24 cellular contexts compared by ENCODE assay signal in genomic region chr5:62330302-62330701, GRCh38. TPM values are rescaled to one million over a fixed set of nuclear protein-coding genes. Genes with fewer than 3 reads are reported as not detected.
DNase-seq lines count a peak whose midpoint lies in the region; ATAC-seq, FAIRE-seq and TF ChIP-seq lines count a peak whose summit lies in the region.
"Had no signal": no experiment of that assay in that cellular context is flagged by ENCODE, and none has a peak within 500 bp of the region (broad histone marks: within the 10 kb centered on the region; RNA-seq: fewer than 3 reads in every experiment).

No MANE protein-coding gene starts in this region.

- 94 to 98% methylated on average over 1 of the region's 1 CpG for WGBS in pancreas, 2 donors

- H3K9me3 Mint-ChIP-seq in activated T-cell treated with anti-CD3 and anti-CD28 coated beads, Interleukin-2, amount 50 U/mL, for 24 hours = no peaks in the 10 kb centered on the region
- H3K9me3 Mint-ChIP-seq in GM23338 (no peaks in the 10 kb centered on the region), mesothelial cell of epicardium (no peaks in the 10 kb centered on the region)
- no peaks in the 10 kb centered on the region for H3K9me3 Mint-ChIP-seq in effector memory CD8-positive, alpha-beta T cell
- H3K9me3 Mint-ChIP-seq: HFFc6, neural crest cell had no signal

- intact Hi-C loops in pancreas (cut with DNase I) = no loop called here

- H3K9me2 ChIP-seq in GM23338 (ENCODE audit: insufficient read depth) = no peaks in the 10 kb centered on the region

- H2AFZ ChIP-seq in GM23338 = no peak overlapping the region

- H3K4me1 ChIP-seq in GM23338 (ENCODE audit: insufficient read depth) (peaks cover 23% of the 10 kb centered on the region), pancreas (no peaks in the 10 kb centered on the region)
- H3K4me1 ChIP-seq: adrenal gland, right lobe of liver had no signal

- peaks cover 89% of the 10 kb centered on the region for H3K4me1 Mint-ChIP-seq in activated T-cell treated with anti-CD3 and anti-CD28 coated beads, Interleukin-2, amount 50 U/mL, for 24 hours (ENCODE audit: low read depth)
- H3K4me1 Mint-ChIP-seq in GM23338 (peaks cover 28% of the 10 kb centered on the region), mesothelial cell of epicardium (peaks cover 22% of the 10 kb centered on the region)
- peaks cover 62 to 81% of the 10 kb centered on the region in 2 donors for H3K4me1 Mint-ChIP-seq in effector memory CD8-positive, alpha-beta T cell (ENCODE audit: low read depth in 2 of 2)

- TF ChIP-seq CTCF in GM23338 (conservative IDR thresholded peaks at IDR 0.05; ENCODE audit: low read depth in 2 of 2) = no peak
- TF ChIP-seq CTCF in pancreas (IDR thresholded peaks at IDR 0.05) = no peak
- TF ChIP-seq CTCF in mesothelial cell of epicardium (IDR thresholded peaks at IDR 0.05; ENCODE audit: unreplicated experiment) = no peak

- peak overlapping the region; percentile 77 for H3K27ac Mint-ChIP-seq in activated T-cell treated with anti-CD3 and anti-CD28 coated beads, Interleukin-2, amount 50 U/mL, for 24 hours
- H3K27ac Mint-ChIP-seq in GM23338 = peak overlapping the region; percentile 85
- H3K27ac Mint-ChIP-seq in effector memory CD8-positive, alpha-beta T cell = peak overlapping the region; percentile 83 to 90
- no peak overlapping the region for H3K27ac Mint-ChIP-seq in mesothelial cell of epicardium
- H3K27ac Mint-ChIP-seq: HFFc6 had no signal

- peaks cover 73% of the 10 kb centered on the region for H3K36me3 Mint-ChIP-seq in activated T-cell treated with anti-CD3 and anti-CD28 coated beads, Interleukin-2, amount 50 U/mL, for 24 hours (ENCODE audit: low read depth)
- H3K36me3 Mint-ChIP-seq in GM23338 (ENCODE audit: low read depth) (peaks cover 8% of the 10 kb centered on the region; the same call in 2 of the 3 replicates), mesothelial cell of epicardium (no peaks in the 10 kb centered on the region)
- H3K36me3 Mint-ChIP-seq in effector memory CD8-positive, alpha-beta T cell (ENCODE audit: insufficient read depth) = peaks cover 28% of the 10 kb centered on the region

- H3K79me2 ChIP-seq in GM23338 (replicated peaks; ENCODE audit: insufficient read depth) = peaks cover 98% of the 10 kb centered on the region

- H3K4me3 ChIP-seq in GM23338 (no peak overlapping the region), pancreas (no peak overlapping the region)
- H3K4me3 ChIP-seq: adrenal gland, right lobe of liver, SK-N-MC had no signal

- no peak overlapping the region for H3K4me3 Mint-ChIP-seq in activated T-cell treated with anti-CD3 and anti-CD28 coated beads, Interleukin-2, amount 50 U/mL, for 24 hours
- no peak overlapping the region for H3K4me3 Mint-ChIP-seq in GM23338
- peak overlapping the region; percentile 54 to 72 for H3K4me3 Mint-ChIP-seq in effector memory CD8-positive, alpha-beta T cell
- no peak overlapping the region for H3K4me3 Mint-ChIP-seq in mesothelial cell of epicardium
- H3K4me3 Mint-ChIP-seq: HFFc6, neural crest cell had no signal

- FAIRE-seq in pancreas (lab: Jason Lieb, UNC) = peak; percentile 43

- H3K36me3 ChIP-seq in GM23338 (ENCODE audit: insufficient read depth) (no peaks in the 10 kb centered on the region), pancreas (no peaks in the 10 kb centered on the region)
- H3K36me3 ChIP-seq: adrenal gland, right lobe of liver had no signal

- ATAC-seq in GM23338 (no peak), pancreas (no peak), GM21723 (IDR thresholded peaks at IDR 0.05; ENCODE audit: unreplicated experiment) (no peak)
- ATAC-seq in effector memory CD8-positive, alpha-beta T cell (replicated peaks) = no peak
- ATAC-seq: left cardiac atrium, right lobe of liver had no signal

- no peaks in the 10 kb centered on the region for H3K27me3 ChIP-seq in GM23338 (ENCODE audit: insufficient read depth)
- H3K27me3 ChIP-seq in pancreas = no peaks in the 10 kb centered on the region
- H3K27me3 ChIP-seq: adrenal gland, right lobe of liver had no signal

- H3K27ac ChIP-seq in GM23338 (ENCODE audit: low read depth) (no peak overlapping the region), pancreas (no peak overlapping the region)
- H3K27ac ChIP-seq: adrenal gland, right lobe of liver, RWPE1, SK-N-MC had no signal

- H3K9me3 ChIP-seq in pancreas = no peaks in the 10 kb centered on the region
- H3K9me3 ChIP-seq: adrenal gland, right lobe of liver had no signal

- DNase-seq in activated T-cell treated with anti-CD3 and anti-CD28 coated beads, Interleukin-2, amount 50 U/mL, for 24 hours = no peak
- DNase-seq in activated T-cell treated with anti-CD3 and anti-CD28 coated beads for 4 hours = no peak
- no peak for DNase-seq in GM23338 (ENCODE audit: low spot score)
- no peak for DNase-seq in effector memory CD8-positive, alpha-beta T cell
- DNase-seq in pancreas = no peak
- DNase-seq in HT-29 (ENCODE audit: low spot score) = no peak
- no peak for DNase-seq in mesothelial cell of epicardium (ENCODE audit: low spot score in 2 of 2, unreplicated experiment in 2 of 2)
- DNase-seq: activated CD8-positive, alpha-beta memory T cell treated with anti-CD3 and anti-CD28 coated beads for 24 hours; adrenal gland; C1 segment of cervical spinal cord; cortex of kidney; DMS 273 treated with DMSO at 0.1 percent for 48 hours; head of caudate nucleus; HFFc6; left cardiac atrium; MV-4-11; NCI-H187; posterior cingulate gyrus; right lobe of liver; substantia nigra had no signal

- no peak overlapping the region for H3K4me2 ChIP-seq in GM23338

- no peaks in the 10 kb centered on the region for H3F3A ChIP-seq in GM23338 (replicated peaks; ENCODE audit: low read depth)

- H3K27me3 Mint-ChIP-seq in activated T-cell treated with anti-CD3 and anti-CD28 coated beads, Interleukin-2, amount 50 U/mL, for 24 hours = no peaks in the 10 kb centered on the region
- peaks cover 8% of the 10 kb centered on the region for H3K27me3 Mint-ChIP-seq in GM23338 (ENCODE audit: insufficient read depth, low read depth, poor library complexity)
- no peaks in the 10 kb centered on the region for H3K27me3 Mint-ChIP-seq in effector memory CD8-positive, alpha-beta T cell
- H3K27me3 Mint-ChIP-seq in mesothelial cell of epicardium (ENCODE audit: low read depth) = no peaks in the 10 kb centered on the region

- H4K20me1 ChIP-seq in GM23338 (replicated peaks; ENCODE audit: insufficient read depth) = peaks cover 40% of the 10 kb centered on the region

TF ChIP-seq in GM23338, 12 proteins besides CTCF, POLR2A, EP300 and RAD21 (continues in another document):
- TF ChIP-seq POLR2AphosphoS5 (IDR thresholded peaks at IDR 0.05; ENCODE audit: low read depth) (no peak), ETS1 (IDR thresholded peaks at IDR 0.05) (no peak), STAT1 (IDR thresholded peaks at IDR 0.05; ENCODE audit: unreplicated experiment) (no peak), REST (IDR thresholded peaks at IDR 0.05; ENCODE audit: unreplicated experiment) (no peak), CREB1 (CRISPR knock-in tag; IDR thresholded peaks at IDR 0.05; ENCODE audit: low read depth) (no peak)

RNA-seq across cellular contexts. Expression of gene KIF2A, which starts 24.3 kb away (rescaled TPM):
- total RNA-seq in GM23338 (2014; rRNA removed; shearing (Covaris generic)) = 99.1 and 120 TPM in 2 replicates
- polyA plus RNA-seq in GM23338 (2016; fragmentation: Nextera tagmentation; extraction: Ambion mirVana) (98.7 and 122 TPM in 2 replicates), pancreas (1 to 10 TPM; 3.7 to 4.5 TPM)
- total RNA-seq in pancreas (10 to 100 TPM; 13.6 to 24.5 (median 16.6) TPM), mesothelial cell of epicardium (54.4 to 59.0 TPM (median 56.9 TPM) in 3 replicates)
- total RNA-seq in HT-29 (2014; rRNA removed; shearing (Covaris generic)) = 14.9 and 15.4 TPM in 2 replicates

Comparison
In these comparisons a context has a peak if more than half of its experiments do, and no peak if none do; other contexts are left out.
1. H3K4me3 Mint-ChIP-seq: peak in effector memory CD8-positive, alpha-beta T cell (2 of 2); none in activated T-cell treated with anti-CD3 and anti-CD28 coated beads, Interleukin-2, amount 50 U/mL, for 24 hours (single experiment), GM23338 (single experiment) and mesothelial cell of epicardium (single experiment).